Comparison of ENCODE assay signal across 20 cellular contexts in the genomic region with DNA sequence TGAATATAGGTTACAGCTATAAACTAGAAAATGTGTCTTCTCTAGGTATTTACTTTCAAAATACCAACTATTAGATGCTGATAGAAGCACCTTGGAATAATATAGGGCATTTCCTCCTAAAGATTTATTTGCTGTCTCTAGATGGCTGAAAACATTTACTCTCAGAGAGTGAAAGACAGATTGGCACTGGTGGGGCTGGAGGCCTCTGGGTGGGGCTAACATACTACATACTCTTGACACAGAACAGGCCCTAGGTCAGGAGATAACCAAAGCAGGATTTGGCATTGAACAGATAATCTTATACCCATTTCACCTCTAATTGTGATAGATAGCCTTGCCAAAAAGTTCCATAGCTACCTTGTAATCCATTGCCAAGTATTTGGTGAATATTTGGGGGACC.
DNase-seq lines count a peak whose midpoint lies in the region; ATAC-seq and TF ChIP-seq lines count a peak whose summit lies in the region.
"Had no signal": no experiment of that assay in that cellular context is flagged by ENCODE, and none has a peak within 500 bp of the region (broad histone marks: within the 10 kb centered on the region; RNA-seq: fewer than 3 reads in every experiment).

No MANE protein-coding gene starts in this region.

- H4K20me1 ChIP-seq in Loucy (ENCODE audit: insufficient read depth, low read length, poor library complexity, severe bottlenecking): no peaks in the 10 kb centered on the region

- H3K9me3 ChIP-seq in BE2C (no peaks in the 10 kb centered on the region), Loucy (ENCODE audit: insufficient read depth, low read depth, low read length) (no peaks in the 10 kb centered on the region), endodermal cell (ENCODE audit: control insufficient read depth, low read length) (no peaks in the 10 kb centered on the region)
- H3K9me3 ChIP-seq: SJCRH30 had no signal

- peak; percentile 0 for DNase-seq in DMS 273 (lab: John Stamatoyannopoulos, UW; ENCODE audit: unreplicated experiment)
- no peak for DNase-seq in DMS 273 treated with DMSO at 0.1 percent for 48 hours (lab: John Stamatoyannopoulos, UW)
- peak; percentile 12 for DNase-seq in BE2C
- no peak for DNase-seq in endodermal cell
- no peak for DNase-seq in NCI-H1694 treated with DMSO at 0.1 percent for 48 hours (lab: John Stamatoyannopoulos, UW)
- DNase-seq in left ventricle myocardium superior: no peak
- DNase-seq in activated effector memory CD4-positive, alpha-beta T cell treated with anti-CD3 and anti-CD28 coated beads, Interleukin-2, amount 50 U/mL, for 16 hours: no peak
- DNase-seq: GF-D8, GOT3, NCI-H1092, NCI-H1436 treated with DMSO at 0.1 percent for 48 hours, NCI-H2029 treated with DMSO at 0.1 percent for 48 hours, NCI-H2171, NCI-H526, SJCRH30, SW 1271 had no signal

- no peaks in the 10 kb centered on the region for H3K9me2 ChIP-seq in Loucy (replicated peaks; ENCODE audit: low read depth, low read length)

- H2AFZ ChIP-seq in Loucy (ENCODE audit: low read length): 0 out of 2 replicates have a peak overlapping the region, but pooled peaks have one; percentile 66

- H3K79me2 ChIP-seq in Loucy (ENCODE audit: insufficient read depth, low read length): no peaks in the 10 kb centered on the region

- intact Hi-C loops in left ventricle myocardium superior (cut with micrococcal nuclease): no loop called here

- H3K4me1 ChIP-seq in BE2C: no peaks in the 10 kb centered on the region
- peaks cover 49% of the 10 kb centered on the region for H3K4me1 ChIP-seq in Loucy (ENCODE audit: insufficient read depth, low read length, poor library complexity, severe bottlenecking)
- no peaks in the 10 kb centered on the region for H3K4me1 ChIP-seq in endodermal cell (ENCODE audit: control insufficient read depth, insufficient read depth, low read length)
- H3K4me1 ChIP-seq: SJCRH30 had no signal

- H3K9me3 Mint-ChIP-seq in endodermal cell: no peaks in the 10 kb centered on the region

- TF ChIP-seq CTCF in BE2C (IDR thresholded peaks at IDR 0.05; ENCODE audit: low read depth, low read length) (0 out of 2 replicates have a peak, but pooled peaks have one; percentile 7), Loucy (conservative IDR thresholded peaks at IDR 0.05; ENCODE audit: low read length) (peak; percentile 60), endodermal cell (conservative IDR thresholded peaks at IDR 0.05) (peak; percentile 18)

- no peak for ATAC-seq in left ventricle myocardium superior
- ATAC-seq: GM12878 had no signal

- H3F3A ChIP-seq in Loucy (ENCODE audit: low read depth): no peaks in the 10 kb centered on the region

- H3K27ac ChIP-seq in endodermal cell (ENCODE audit: low read depth, low read length): no peak overlapping the region
- H3K27ac ChIP-seq: 22Rv1, KMS-11, SJCRH30 had no signal

- no peaks in the 10 kb centered on the region for H3K27me3 ChIP-seq in BE2C
- no peaks in the 10 kb centered on the region for H3K27me3 ChIP-seq in Loucy (ENCODE audit: insufficient read depth, low read length, poor library complexity, severe bottlenecking)
- no peaks in the 10 kb centered on the region for H3K27me3 ChIP-seq in endodermal cell (ENCODE audit: control insufficient read depth, insufficient read depth, low read length, poor library complexity, severe bottlenecking)
- H3K27me3 ChIP-seq: SJCRH30 had no signal

- no peak overlapping the region for H3K4me3 ChIP-seq in BE2C (ENCODE audit: low read depth, low read length)
- H3K4me3 ChIP-seq in Loucy (ENCODE audit: low read length, poor library complexity, severe bottlenecking): no peak overlapping the region
- no peak overlapping the region for H3K4me3 ChIP-seq in endodermal cell (ENCODE audit: low read length)
- H3K4me3 ChIP-seq: GM12878, SJCRH30 had no signal

- H3K4me1 Mint-ChIP-seq in endodermal cell: peaks cover 7% of the 10 kb centered on the region

- peak overlapping the region; percentile 34 for H3K9ac ChIP-seq in Loucy (ENCODE audit: low read depth, low read length, poor library complexity, severe bottlenecking)
- no peak overlapping the region for H3K9ac ChIP-seq in endodermal cell (ENCODE audit: extremely low read depth, low read length, poor library complexity, severe bottlenecking)
- H3K9ac ChIP-seq: KMS-11 had no signal

- H3K36me3 Mint-ChIP-seq in endodermal cell (ENCODE audit: low read depth): peaks cover 5% of the 10 kb centered on the region

- no peak overlapping the region for H3K27ac Mint-ChIP-seq in endodermal cell

- H3K36me3 ChIP-seq in BE2C (no peaks in the 10 kb centered on the region), Loucy (ENCODE audit: insufficient read depth, low read length) (no peaks in the 10 kb centered on the region), endodermal cell (ENCODE audit: control insufficient read depth, insufficient read depth, low read length) (no peaks in the 10 kb centered on the region)
- H3K36me3 ChIP-seq: SJCRH30 had no signal

- peak overlapping the region; percentile 4 for H3K4me2 ChIP-seq in Loucy (ENCODE audit: low read depth, low read length, poor library complexity, severe bottlenecking)
- H3K4me2 ChIP-seq: KMS-11 had no signal

- H3K27me3 Mint-ChIP-seq in endodermal cell (ENCODE audit: insufficient read depth): no peaks in the 10 kb centered on the region

- H3K4me3 Mint-ChIP-seq in endodermal cell: no peak overlapping the region

Comparison
In these comparisons a context has a peak if more than half of its experiments do, and no peak if none do; other contexts are left out.
1. DNase-seq: peak in DMS 273 (single experiment) and BE2C (single experiment); none in DMS 273 treated with DMSO at 0.1 percent for 48 hours (single experiment), endodermal cell (single experiment), NCI-H1694 treated with DMSO at 0.1 percent for 48 hours (single experiment), left ventricle myocardium superior (single experiment) and activated effector memory CD4-positive, alpha-beta T cell treated with anti-CD3 and anti-CD28 coated beads, Interleukin-2, amount 50 U/mL, for 16 hours (single experiment).
2. CTCF ChIP-seq: peak in every context shown above with its lines; median percentile 60 in Loucy; 18 in endodermal cell; 7 in BE2C.